Comparison of ENCODE assay signal across 33 cellular contexts in the genomic region with DNA sequence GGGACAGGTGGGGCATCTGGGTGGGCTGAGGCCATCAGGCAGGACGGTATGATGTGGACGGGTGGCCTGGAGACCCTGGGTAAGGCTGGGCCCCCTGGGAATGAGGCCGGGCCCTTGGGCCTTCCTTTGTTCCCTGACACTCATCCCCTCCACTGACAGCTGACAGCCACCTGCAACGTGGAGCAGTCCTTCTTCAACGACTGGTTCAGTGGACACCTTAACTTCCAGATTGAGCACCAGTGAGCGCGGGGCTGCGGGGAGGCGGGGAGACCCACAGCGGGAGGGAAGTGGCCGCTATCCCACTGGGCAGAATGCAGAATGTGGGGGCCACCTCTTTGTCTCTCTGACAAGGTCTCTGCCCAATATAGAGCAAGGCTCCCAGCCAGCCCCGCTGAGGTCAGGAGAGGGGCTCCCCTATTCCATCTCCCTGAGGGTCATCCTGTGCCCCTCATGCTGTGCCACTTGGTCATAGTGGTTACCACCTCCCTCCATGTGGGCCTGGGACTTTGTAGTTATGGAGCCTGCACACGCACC. TPM values are rescaled to one million over a fixed set of nuclear protein-coding genes. Genes with fewer than 3 reads are reported as not detected.
"Had no signal": no experiment of that assay in that cellular context is flagged by ENCODE, and none has a peak within 500 bp of the region (broad histone marks: within the 10 kb centered on the region; RNA-seq: fewer than 3 reads in every experiment).

No MANE protein-coding gene starts in this region.

- H3K9me3 ChIP-seq: body of pancreas, breast epithelium, MG63, SJSA1, SK-N-SH had no signal

- ATAC-seq: activated CD4-positive, alpha-beta T cell treated with anti-CD3 and anti-CD28 coated beads for 36 hours; activated CD4-positive, CD25-positive, alpha-beta regulatory T cell treated with anti-CD3 and anti-CD28 coated beads, Interleukin-2, amount 50 U/mL, for 24 hours; activated CD8-positive, alpha-beta T cell treated with anti-CD3 and anti-CD28 coated beads, Interleukin-2, amount 10 ng/mL, durations not matched to agents 7 days and 5 days; body of pancreas; WTC11 had no signal

- H3K36me3 ChIP-seq: breast epithelium, MG63, SJSA1 had no signal

- H3K9me3 Mint-ChIP-seq: activated CD4-positive, alpha-beta T cell treated with anti-CD3 and anti-CD28 coated beads, Interleukin-2, amount 10 ng/mL, durations not matched to agents 7 days and 5 days; activated naive CD4-positive, alpha-beta T cell treated with anti-CD3 and anti-CD28 coated beads, Interleukin-2, amount 50 U/mL, for 24 hours; activated naive CD8-positive, alpha-beta T cell treated with anti-CD3 and anti-CD28 coated beads, Interleukin-2, amount 10 ng/mL, durations not matched to agents 7 days and 5 days; activated T-helper 2 cell treated with anti-CD3 and anti-CD28 coated beads, Interferon-gamma antibody, Interleukin-2, Interleukin-4, amounts not matched to agents 10 μg/mL and 5 μg/mL and 100 μg/mL, durations not matched to agents 14 hours and 24 hours and 36 hours; T-helper 1 cell treated with Interleukin-12 subunit alpha and Interleukin-12 subunit beta and Interleukin-4 antibody, amounts not matched to agents 30 μg/mL and 1 μg/mL, for 36 hours; T-helper 2 cell treated with Interferon-gamma antibody and Interleukin-4, amounts not matched to agents 5 μg/mL and 100 μg/mL, for 36 hours; WTC11 had no signal

- H3K36me3 Mint-ChIP-seq: activated naive CD4-positive, alpha-beta T cell treated with anti-CD3 and anti-CD28 coated beads, Interleukin-2, amount 50 U/mL, for 24 hours had no signal

- H3K4me3 ChIP-seq: body of pancreas, breast epithelium, MG63, PC-9, SJSA1 had no signal

- H3K4me3 Mint-ChIP-seq: activated CD4-positive, alpha-beta T cell treated with anti-CD3 and anti-CD28 coated beads for 36 hours; activated CD4-positive, alpha-beta T cell treated with anti-CD3 and anti-CD28 coated beads, Interleukin-2, amount 10 ng/mL, durations not matched to agents 7 days and 5 days; activated CD8-positive, alpha-beta T cell treated with anti-CD3 and anti-CD28 coated beads, Interleukin-2, amount 10 ng/mL, durations not matched to agents 7 days and 5 days; activated naive CD4-positive, alpha-beta T cell treated with anti-CD3 and anti-CD28 coated beads, Interleukin-2, amount 50 U/mL, for 24 hours; activated naive CD8-positive, alpha-beta T cell treated with anti-CD3 and anti-CD28 coated beads, Interleukin-2, amount 10 ng/mL, durations not matched to agents 7 days and 5 days; T-helper 1 cell treated with Interleukin-12 subunit alpha and Interleukin-12 subunit beta and Interleukin-4 antibody, amounts not matched to agents 30 μg/mL and 1 μg/mL, for 36 hours; T-helper 2 cell treated with Interferon-gamma antibody and Interleukin-4, amounts not matched to agents 5 μg/mL and 100 μg/mL, for 36 hours; WTC11 had no signal

- H3K27me3 Mint-ChIP-seq: activated CD4-positive, alpha-beta T cell treated with anti-CD3 and anti-CD28 coated beads for 36 hours; activated CD4-positive, alpha-beta T cell treated with anti-CD3 and anti-CD28 coated beads, Interleukin-2, amount 10 ng/mL, durations not matched to agents 7 days and 5 days; activated naive CD4-positive, alpha-beta T cell treated with anti-CD3 and anti-CD28 coated beads, Interleukin-2, amount 50 U/mL, for 24 hours; activated naive CD8-positive, alpha-beta T cell treated with anti-CD3 and anti-CD28 coated beads, Interleukin-2, amount 10 ng/mL, durations not matched to agents 7 days and 5 days had no signal

- H3K4me1 ChIP-seq: breast epithelium, SJSA1 had no signal

- H3K27ac ChIP-seq: body of pancreas, breast epithelium, PC-9, SJSA1 had no signal

- H3K27me3 ChIP-seq: body of pancreas, breast epithelium, MG63, SJSA1 had no signal

- H3K4me1 Mint-ChIP-seq: activated CD4-positive, alpha-beta T cell treated with anti-CD3 and anti-CD28 coated beads for 36 hours; activated CD4-positive, alpha-beta T cell treated with anti-CD3 and anti-CD28 coated beads, Interleukin-2, amount 10 ng/mL, durations not matched to agents 7 days and 5 days; activated naive CD4-positive, alpha-beta T cell treated with anti-CD3 and anti-CD28 coated beads, Interleukin-2, amount 50 U/mL, for 24 hours; activated naive CD8-positive, alpha-beta T cell treated with anti-CD3 and anti-CD28 coated beads, Interleukin-2, amount 10 ng/mL, durations not matched to agents 7 days and 5 days had no signal

- DNase-seq: activated CD4-positive, alpha-beta T cell treated with anti-CD3 and anti-CD28 coated beads for 36 hours; activated CD4-positive, alpha-beta T cell treated with anti-CD3 and anti-CD28 coated beads, Interleukin-2, amount 10 ng/mL, durations not matched to agents 7 days and 5 days; activated CD4-positive, alpha-beta T cell treated with anti-CD3 and anti-CD28 coated beads, Interleukin-2, amount 50 U/mL, for 48 hours; activated CD8-positive, alpha-beta memory T cell treated with anti-CD3 and anti-CD28 coated beads, Interleukin-2, amount 50 U/mL, for 48 hours; activated CD8-positive, alpha-beta T cell treated with anti-CD3 and anti-CD28 coated beads, Interleukin-2, amount 10 ng/mL, durations not matched to agents 7 days and 5 days; activated gamma-delta T cell; activated naive CD4-positive, alpha-beta T cell treated with Interleukin-2 at 50 U/mL for 16 hours; activated naive CD8-positive, alpha-beta T cell treated with anti-CD3 and anti-CD28 coated beads, Interleukin-2, amount 10 ng/mL, durations not matched to agents 7 days and 5 days; body of pancreas; caudate nucleus; cerebellar nuclear complex; Kasumi-1; KG1; MG63; MV-4-11; NCI-H1092; NCI-H1436 treated with DMSO at 0.1 percent for 48 hours; NCI-H1694 treated with DMSO at 0.1 percent for 48 hours; NCI-H2029; NCI-H345; NCI-H524 treated with DMSO at 0.1 percent for 48 hours; PC-9; SHP77 treated with DMSO at 0.1 percent for 48 hours; SK-N-SH had no signal

RNA-seq across cellular contexts. Expression of gene FADS1, which starts 46.8 kb away (rescaled TPM):
- total RNA-seq: OCI-LY7 had no signal

RNA-seq across cellular contexts. Expression of gene RAB3IL1, which starts 53.8 kb away (rescaled TPM):
- total RNA-seq: activated CD4-positive, alpha-beta T cell treated with anti-CD3 and anti-CD28 coated beads, Interleukin-2, amount 10 ng/mL, durations not matched to agents 7 days and 5 days; activated CD8-positive, alpha-beta T cell treated with anti-CD3 and anti-CD28 coated beads, Interleukin-2, amount 10 ng/mL, durations not matched to agents 7 days and 5 days; activated T-helper 2 cell treated with anti-CD3 and anti-CD28 coated beads, Interferon-gamma antibody, Interleukin-2, Interleukin-4, amounts not matched to agents 10 μg/mL and 5 μg/mL and 100 μg/mL, durations not matched to agents 14 hours and 24 hours and 36 hours; OCI-LY7 had no signal
